10 cellular contexts compared by ENCODE assay signal in genomic region chr3:185207931-185208746, GRCh38. TPM values are rescaled to one million over a fixed set of nuclear protein-coding genes. Genes with fewer than 3 reads are reported as not detected.
DNase-seq lines count a peak whose midpoint lies in the region; ATAC-seq and TF ChIP-seq lines count a peak whose summit lies in the region.
"Had no signal": no experiment of that assay in that cellular context is flagged by ENCODE, and none has a peak within 500 bp of the region (broad histone marks: within the 10 kb centered on the region; RNA-seq: fewer than 3 reads in every experiment).

No MANE protein-coding gene starts in this region.

- whole genome bisulfite sequencing in mammary epithelial cell (ENCODE audit: low coverage, missing lambda C conversion rate), result 89% methylated on average over 6 of the region's 6 CpGs

- H3K27ac Mint-ChIP-seq in CD4-positive, alpha-beta T cell, result no peak overlapping the region

- no TSS peak for BruUV-seq in mammary epithelial cell (replicated peaks; lab: Mats Ljungman, UMichigan)

- no peak overlapping the region for H3K27ac ChIP-seq in mammary epithelial cell (ENCODE audit: insufficient read depth, low read depth, low read length)
- no peak overlapping the region for H3K27ac ChIP-seq in CD4-positive, alpha-beta T cell (ENCODE audit: low read depth, low read length)

- H3K4me1 ChIP-seq in mammary epithelial cell (ENCODE audit: insufficient read depth, low read length), result peaks cover 3% of the 10 kb centered on the region

- CTCF ChIA-PET in mammary epithelial cell (lab: Charles Lee; ENCODE audit: low non-redundant PET), result no interaction called here
- CTCF ChIA-PET in CD4-positive, alpha-beta T cell (lab: Charles Lee), result no interaction called here

- no peak for TF ChIP-seq CTCF in GM10266 (IDR thresholded peaks at IDR 0.05; ENCODE audit: control insufficient read depth, insufficient read depth, low read depth, missing control alignments)
- TF ChIP-seq CTCF in mammary epithelial cell (conservative IDR thresholded peaks at IDR 0.05 in 1 of 2, IDR thresholded peaks at IDR 0.05 in 1 of 2; ENCODE audit: extremely low read depth in 1 of 2, insufficient read depth in 1 of 2, low read depth in 1 of 2, low read length in 2 of 2), result no peak
- TF ChIP-seq CTCF in CD4-positive, alpha-beta T cell (IDR thresholded peaks at IDR 0.05), result no peak

- no peak overlapping the region for H3K9ac ChIP-seq in mammary epithelial cell (ENCODE audit: insufficient read depth, low read length)

- H3K27me3 Mint-ChIP-seq in CD4-positive, alpha-beta T cell, result no peaks in the 10 kb centered on the region

- H3K4me3 Mint-ChIP-seq in CD4-positive, alpha-beta T cell, result no peak overlapping the region

- H3K4me2 ChIP-seq in mammary epithelial cell (ENCODE audit: insufficient read depth, low read depth, low read length), result no peak overlapping the region

- no peaks in the 10 kb centered on the region for H3K4me1 Mint-ChIP-seq in CD4-positive, alpha-beta T cell (ENCODE audit: low read depth)

- peak; percentile 59 for DNase-seq in GM10266 (ENCODE audit: extremely low spot score)
- peak; percentile 5 for DNase-seq in mammary epithelial cell
- no peak for DNase-seq in CD4-positive, alpha-beta T cell
- DNase-seq in DMS153 (lab: John Stamatoyannopoulos, UW), result no peak
- DNase-seq in NCI-H1417 treated with DMSO at 0.1 percent for 48 hours (lab: John Stamatoyannopoulos, UW), result no peak
- DNase-seq in mucosa of gallbladder (ENCODE audit: low spot score), result no peak
- DNase-seq: cerebellar nuclear complex had no signal

- no peak overlapping the region for H3K4me3 ChIP-seq in mammary epithelial cell (replicated peaks in 1 of 3; ENCODE audit: insufficient read depth in 1 of 3, low read depth in 2 of 3, low read length in 3 of 3)

- dilution Hi-C loops in mammary epithelial cell (cut with HindIII; ENCODE audit: low sequenced_read_pairs), result no loop called here

- ATAC-seq in GM19452 (IDR thresholded peaks at IDR 0.05; ENCODE audit: unreplicated experiment), result peak; percentile 95
- ATAC-seq in HG03139 (IDR thresholded peaks at IDR 0.05; ENCODE audit: unreplicated experiment), result peak; percentile 87
- no peak for ATAC-seq in CD4-positive, alpha-beta T cell (ENCODE audit: poor library complexity)
- ATAC-seq: Panc1 had no signal

- no peaks in the 10 kb centered on the region for H3K79me2 ChIP-seq in mammary epithelial cell (ENCODE audit: insufficient read depth, low read length)

- H3K36me3 ChIP-seq in mammary epithelial cell (ENCODE audit: insufficient read depth, low read length), result no peaks in the 10 kb centered on the region

- in situ Hi-C loops in mammary epithelial cell (cut with MboI; ENCODE audit: low sequenced_read_pairs in 2 of 2), result loop anchor here in 1 of 2 donors (25.0 kb wide), 1 partner anchor 321 kb away; no protein-coding TSS in a partner anchor

- H3K27me3 ChIP-seq in mammary epithelial cell (ENCODE audit: insufficient read depth, low read length), result no peaks in the 10 kb centered on the region
- no peaks in the 10 kb centered on the region for H3K27me3 ChIP-seq in CD4-positive, alpha-beta T cell (ENCODE audit: control insufficient read depth, insufficient read depth, low read length)

- H3K36me3 Mint-ChIP-seq in CD4-positive, alpha-beta T cell (ENCODE audit: low read depth), result no peaks in the 10 kb centered on the region

- no peaks in the 10 kb centered on the region for H3K9me3 Mint-ChIP-seq in CD4-positive, alpha-beta T cell

- no peak overlapping the region for H2AFZ ChIP-seq in mammary epithelial cell (ENCODE audit: low read depth, low read length)

- POLR2A ChIA-PET in CD4-positive, alpha-beta T cell (lab: Charles Lee), result no interaction called here

- H3K9me3 ChIP-seq in mammary epithelial cell (replicated peaks; ENCODE audit: insufficient read depth, low read length), result no peaks in the 10 kb centered on the region
- no peaks in the 10 kb centered on the region for H3K9me3 ChIP-seq in CD4-positive, alpha-beta T cell (ENCODE audit: control insufficient read depth, low read length)

- intact Hi-C loops in mammary epithelial cell (cut with micrococcal nuclease), result no loop called here
- intact Hi-C loops in CD4-positive, alpha-beta T cell (cut with DNase I, micrococcal nuclease), result no loop called here

- no peaks in the 10 kb centered on the region for H4K20me1 ChIP-seq in mammary epithelial cell (ENCODE audit: insufficient read depth, low read length)

RNA-seq across cellular contexts. Expression of gene EHHADH, which starts 45.7 kb away (rescaled TPM):
- total RNA-seq in mammary epithelial cell, result 1 to 10 TPM; 8.8 to 9.0 TPM
- polyA plus RNA-seq in mammary epithelial cell, result 5.9 TPM
- 0.47 TPM for polyA minus RNA-seq in mammary epithelial cell
- under 1 TPM; 0.11 to 0.52 TPM for total RNA-seq in CD4-positive, alpha-beta T cell
- 25.0 TPM for total RNA-seq in mucosa of gallbladder

RNA-seq across cellular contexts. Expression of gene C3orf70, which starts 55.3 kb away (rescaled TPM):
- total RNA-seq in mammary epithelial cell (under 1 TPM; under 0.01 to 0.05 TPM), mucosa of gallbladder (20.0 TPM)
- 0.01 TPM for polyA plus RNA-seq in mammary epithelial cell
- not detected for polyA minus RNA-seq in mammary epithelial cell
- total RNA-seq in CD4-positive, alpha-beta T cell, result not detected

Comparison
In these comparisons a context has a peak if more than half of its experiments do, and no peak if none do; other contexts are left out.
1. DNase-seq: peak in GM10266 (single experiment) and mammary epithelial cell (single experiment); none in CD4-positive, alpha-beta T cell (0 of 10), DMS153 (single experiment), NCI-H1417 treated with DMSO at 0.1 percent for 48 hours (single experiment) and mucosa of gallbladder (single experiment).
2. RNA of gene EHHADH, which starts 45.7 kb away (total RNA-seq): 25.0 TPM in mucosa of gallbladder (single experiment) and 8.8 to 9.0 TPM in mammary epithelial cell; 0.11 to 0.52 TPM in CD4-positive, alpha-beta T cell; every median in the first group is over 4 times any median in the second.
3. RNA of gene C3orf70, which starts 55.3 kb away (total RNA-seq): 20.0 TPM in mucosa of gallbladder (single experiment); under 0.01 to 0.05 TPM in mammary epithelial cell and not detected in CD4-positive, alpha-beta T cell; every median in the first group is over 10 times any median in the second.